Comparison of ENCODE assay signal across 10 cellular contexts in genomic region chr1:207925210-207925609, GRCh38. TPM values are rescaled to one million over a fixed set of nuclear protein-coding genes. Genes with fewer than 3 reads are reported as not detected.
DNase-seq lines count a peak whose midpoint lies in the region; ATAC-seq and TF ChIP-seq lines count a peak whose summit lies in the region.
"Had no signal": no experiment of that assay in that cellular context is flagged by ENCODE, and none has a peak within 500 bp of the region (broad histone marks: within the 10 kb centered on the region; RNA-seq: fewer than 3 reads in every experiment).

No MANE protein-coding gene starts in this region.

- H3K27me3 ChIP-seq in breast epithelium = no peaks in the 10 kb centered on the region
- H3K27me3 ChIP-seq in vagina = no peaks in the 10 kb centered on the region

- intact Hi-C loops in breast epithelium (cut with DNase I; ENCODE audit: low total_unique reads) = no loop called here
- intact Hi-C loops in MCF 10A (cut with micrococcal nuclease) = no loop called here
- intact Hi-C loops in dendritic cell treated with granulocyte-macrophage colony-stimulating factor and Interleukin-4, amounts not matched to agents 40 ng/mL and 50 ng/mL, for 4 days (cut with micrococcal nuclease) = no loop called here
- intact Hi-C loops in lower leg skin (cut with DNase I; ENCODE audit: low total_unique reads) = no loop called here
- intact Hi-C loops in vagina (cut with DNase I) = no loop called here

- no peaks in the 10 kb centered on the region for H3K9me3 Mint-ChIP-seq in MCF 10A (ENCODE audit: unreplicated experiment)
- H3K9me3 Mint-ChIP-seq in dendritic cell treated with granulocyte-macrophage colony-stimulating factor and Interleukin-4, amounts not matched to agents 40 ng/mL and 50 ng/mL, for 4 days = peaks cover 6% of the 10 kb centered on the region

- DNase-seq in breast epithelium (ENCODE audit: low spot score in 2 of 2) (peak; percentile 72 to 82), MCF 10A (ENCODE audit: unreplicated experiment) (no peak), lower leg skin (ENCODE audit: low spot score in 2 of 2) (peak; percentile 50 to 94), vagina (ENCODE audit: extremely low spot score in 2 of 2) (no peak)
- DNase-seq: CD4-positive, CD25-positive, alpha-beta regulatory T cell; stimulated activated CD4-positive, alpha-beta T cell treated with anti-CD3 and anti-CD28 coated beads, Interleukin-4, amount 100 ng/mL, for 4 hours had no signal

- peaks cover 33% of the 10 kb centered on the region for H3K27me3 Mint-ChIP-seq in MCF 10A (ENCODE audit: insufficient read depth, unreplicated experiment)
- peaks cover 23% of the 10 kb centered on the region for H3K27me3 Mint-ChIP-seq in dendritic cell treated with granulocyte-macrophage colony-stimulating factor and Interleukin-4, amounts not matched to agents 40 ng/mL and 50 ng/mL, for 4 days

- H3K9me3 ChIP-seq in breast epithelium (peaks cover 0 to 5% of the 10 kb centered on the region in 2 donors), vagina (no peaks in the 10 kb centered on the region)

- H3K4me3 ChIP-seq in breast epithelium = no peak overlapping the region
- no peak overlapping the region for H3K4me3 ChIP-seq in lower leg skin (ENCODE audit: low read depth, poor library complexity, severe bottlenecking)
- H3K4me3 ChIP-seq in vagina = no peak overlapping the region

- ATAC-seq in HG02884 (IDR thresholded peaks at IDR 0.05; ENCODE audit: unreplicated experiment) = no peak
- ATAC-seq in GM18511 (IDR thresholded peaks at IDR 0.05; ENCODE audit: unreplicated experiment) = no peak
- ATAC-seq in GM19324 (IDR thresholded peaks at IDR 0.05; ENCODE audit: low FRiP score, unreplicated experiment) = no peak

- no peaks in the 10 kb centered on the region for H3K36me3 ChIP-seq in breast epithelium
- H3K36me3 ChIP-seq in vagina = no peaks in the 10 kb centered on the region

- CTCF ChIA-PET in MCF 10A (lab: Yijun Ruan, JAX) = interaction anchor here (0.5 to 3.9 kb wide), 7 partner anchors 8 to 1406 kb away, joined by 3 to 20 read pairs (median 12); no protein-coding TSS in a partner anchor

- H3K27ac ChIP-seq in breast epithelium = peak overlapping the region; percentile 71 to 82
- H3K27ac ChIP-seq in vagina = peak overlapping the region; percentile 43

- H3K27ac Mint-ChIP-seq in MCF 10A (ENCODE audit: low read depth, unreplicated experiment) = no peak overlapping the region
- peak overlapping the region; percentile 14 for H3K27ac Mint-ChIP-seq in dendritic cell treated with granulocyte-macrophage colony-stimulating factor and Interleukin-4, amounts not matched to agents 40 ng/mL and 50 ng/mL, for 4 days
- H3K27ac Mint-ChIP-seq: CD4-positive, CD25-positive, alpha-beta regulatory T cell had no signal

- no peak for TF ChIP-seq POLR2A in breast epithelium (IDR thresholded peaks at IDR 0.05)
- no peak for TF ChIP-seq POLR2A in lower leg skin (IDR thresholded peaks at IDR 0.05)
- TF ChIP-seq POLR2A in vagina (IDR thresholded peaks at IDR 0.05) = no peak

- no peaks in the 10 kb centered on the region for H3K4me1 ChIP-seq in breast epithelium
- peaks cover 30% of the 10 kb centered on the region for H3K4me1 ChIP-seq in vagina

- H3K36me3 Mint-ChIP-seq in MCF 10A (ENCODE audit: insufficient read depth, unreplicated experiment) = no peaks in the 10 kb centered on the region
- no peaks in the 10 kb centered on the region for H3K36me3 Mint-ChIP-seq in dendritic cell treated with granulocyte-macrophage colony-stimulating factor and Interleukin-4, amounts not matched to agents 40 ng/mL and 50 ng/mL, for 4 days (ENCODE audit: low read depth)
- H3K36me3 Mint-ChIP-seq: CD4-positive, CD25-positive, alpha-beta regulatory T cell had no signal

- no peaks in the 10 kb centered on the region for H3K4me1 Mint-ChIP-seq in MCF 10A (ENCODE audit: insufficient read depth, unreplicated experiment)
- peaks cover 25% of the 10 kb centered on the region for H3K4me1 Mint-ChIP-seq in dendritic cell treated with granulocyte-macrophage colony-stimulating factor and Interleukin-4, amounts not matched to agents 40 ng/mL and 50 ng/mL, for 4 days (ENCODE audit: low read depth)
- H3K4me1 Mint-ChIP-seq: CD4-positive, CD25-positive, alpha-beta regulatory T cell had no signal

- POLR2A ChIA-PET in MCF 10A (lab: Yijun Ruan, JAX) = interaction anchor here (0.5 to 3.0 kb wide), 4 partner anchors 10 to 884 kb away, joined by 3 to 10 read pairs (median 3); no protein-coding TSS in a partner anchor

- TF ChIP-seq CTCF in breast epithelium (IDR thresholded peaks at IDR 0.05) (no peak), MCF 10A (IDR thresholded peaks at IDR 0.05; ENCODE audit: unreplicated experiment) (no peak), lower leg skin (IDR thresholded peaks at IDR 0.05) (no peak), vagina (IDR thresholded peaks at IDR 0.05) (no peak)

- no TSS peak for BruUV-seq in MCF 10A (replicated peaks; lab: Mats Ljungman, UMichigan)

- 12% methylated on average over 8 of the region's 8 CpGs for WGBS in lower leg skin, 2 donors

- H3K4me3 Mint-ChIP-seq in MCF 10A (ENCODE audit: unreplicated experiment) = no peak overlapping the region
- no peak overlapping the region for H3K4me3 Mint-ChIP-seq in dendritic cell treated with granulocyte-macrophage colony-stimulating factor and Interleukin-4, amounts not matched to agents 40 ng/mL and 50 ng/mL, for 4 days
- H3K4me3 Mint-ChIP-seq: CD4-positive, CD25-positive, alpha-beta regulatory T cell had no signal

RNA-seq across cellular contexts. Expression of gene CD34, which starts 14.3 kb away (rescaled TPM):
- 10 to 100 TPM; 15.7 to 80.6 (median 22.2) TPM for total RNA-seq in breast epithelium
- 0.52 TPM in 1 of 2 replicates, not detected in the other for total RNA-seq in MCF 10A (2022)
- 10 to 100 TPM in 3 of 4 donors, 1 to 10 TPM in 1; 8.5 to 45.5 (median 26.0) TPM for total RNA-seq in lower leg skin
- 57.5 TPM for total RNA-seq in vagina

Comparison
In these comparisons a context has a peak if more than half of its experiments do, and no peak if none do; other contexts are left out.
1. DNase-seq: peak in breast epithelium (2 of 2) and lower leg skin (2 of 2); none in MCF 10A (single experiment) and vagina (0 of 2).